In the genomic region with DNA sequence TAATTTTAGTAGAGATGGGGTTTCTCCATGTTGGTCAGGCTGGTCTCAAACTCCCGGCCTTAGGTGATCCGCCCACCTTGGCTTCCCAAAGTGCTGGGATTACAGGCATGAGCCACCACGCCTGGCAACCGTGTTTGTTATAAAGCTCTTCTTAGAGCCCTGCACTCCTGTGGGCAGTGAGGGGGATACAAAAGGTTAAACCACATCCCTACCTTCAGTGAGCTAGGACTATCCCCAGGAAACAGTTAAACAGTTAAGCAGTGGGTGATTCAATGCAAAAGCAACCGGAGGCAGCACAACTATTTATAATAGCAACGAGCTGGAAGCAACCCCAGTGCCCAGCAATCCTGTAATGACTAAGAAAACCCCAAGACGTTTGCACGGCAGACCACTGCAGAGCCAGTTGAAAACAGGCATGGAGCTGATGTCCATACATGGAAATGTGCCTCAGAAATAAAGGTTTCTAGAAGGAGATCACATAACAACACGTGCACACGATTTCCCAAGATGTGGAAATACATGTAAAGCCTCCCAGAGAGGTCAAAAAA, we compare ENCODE assay signal across 8 cellular contexts.
DNase-seq lines count a peak whose midpoint lies in the region; ATAC-seq and TF ChIP-seq lines count a peak whose summit lies in the region.

No MANE protein-coding gene starts in this region.

- H3K4me3 ChIP-seq in lower leg skin (ENCODE audit: low read depth, poor library complexity, severe bottlenecking), result no peak overlapping the region
- no peak overlapping the region for H3K4me3 ChIP-seq in esophagus squamous epithelium

- no peaks in the 10 kb centered on the region for H3K27me3 Mint-ChIP-seq in Calu3 (ENCODE audit: unreplicated experiment)
- H3K27me3 Mint-ChIP-seq in activated CD4-positive, alpha-beta memory T cell treated with anti-CD3 and anti-CD28 coated beads for 36 hours, result peaks cover 9% of the 10 kb centered on the region

- H3K27ac ChIP-seq in esophagus squamous epithelium, result peak overlapping the region in 1 of 4 donors; percentile 39

- no peaks in the 10 kb centered on the region for H3K27me3 ChIP-seq in esophagus squamous epithelium

- intact Hi-C loops in Calu3 (cut with micrococcal nuclease; ENCODE audit: unreplicated experiment), result no loop called here
- intact Hi-C loops in activated CD4-positive, alpha-beta memory T cell treated with anti-CD3 and anti-CD28 coated beads for 36 hours (cut with micrococcal nuclease), result loop anchor here (2.0 kb wide), 1 partner anchor 14 kb away; no protein-coding TSS in a partner anchor
- intact Hi-C loops in lower leg skin (cut with DNase I; ENCODE audit: low total_unique reads), result no loop called here
- intact Hi-C loops in esophagus squamous epithelium (cut with DNase I), result no loop called here

- no peak for TF ChIP-seq CTCF in Calu3 (IDR thresholded peaks at IDR 0.05; ENCODE audit: unreplicated experiment)
- TF ChIP-seq CTCF in lower leg skin (IDR thresholded peaks at IDR 0.05), result no peak
- no peak for TF ChIP-seq CTCF in esophagus squamous epithelium (IDR thresholded peaks at IDR 0.05)
- TF ChIP-seq CTCF in omental fat pad (IDR thresholded peaks at IDR 0.05), result no peak

- BruUV-seq in Calu3 (replicated peaks; lab: Mats Ljungman, UMichigan), result no TSS peak

- no peak overlapping the region for H3K4me3 Mint-ChIP-seq in Calu3 (ENCODE audit: low read depth, unreplicated experiment)
- no peak overlapping the region for H3K4me3 Mint-ChIP-seq in activated CD4-positive, alpha-beta memory T cell treated with anti-CD3 and anti-CD28 coated beads for 36 hours

- H3K27ac Mint-ChIP-seq in Calu3 (ENCODE audit: unreplicated experiment), result peak overlapping the region; percentile 77
- H3K27ac Mint-ChIP-seq in activated CD4-positive, alpha-beta memory T cell treated with anti-CD3 and anti-CD28 coated beads for 36 hours, result peak overlapping the region; percentile 56

- peak; percentile 83 for ATAC-seq in GM19463 (IDR thresholded peaks at IDR 0.05; ENCODE audit: unreplicated experiment)
- ATAC-seq in HG03442 (IDR thresholded peaks at IDR 0.05; ENCODE audit: unreplicated experiment), result peak; percentile 84
- ATAC-seq in omental fat pad (ENCODE audit: low FRiP score), result no peak

- DNase-seq in Calu3, result peak; percentile 49
- DNase-seq in activated CD4-positive, alpha-beta memory T cell treated with anti-CD3 and anti-CD28 coated beads for 36 hours, result peak; percentile 69
- peak; percentile 67 to 81 for DNase-seq in lower leg skin (ENCODE audit: low spot score in 2 of 2)
- no peak for DNase-seq in NCI-H2227 (lab: John Stamatoyannopoulos, UW; ENCODE audit: unreplicated experiment)
- DNase-seq in esophagus squamous epithelium (lab: John Stamatoyannopoulos, UW), result no peak
- no peak for DNase-seq in omental fat pad (ENCODE audit: low spot score)

- 26 to 40% methylated on average over 10 of the region's 10 CpGs for WGBS in lower leg skin, 2 donors
- WGBS in esophagus squamous epithelium, 2 donors, result 11 to 30% methylated on average over 6 to 10 of the region's 10 CpGs

- H3K9me3 Mint-ChIP-seq in Calu3 (ENCODE audit: low read depth, unreplicated experiment), result peaks cover 4% of the 10 kb centered on the region
- H3K9me3 Mint-ChIP-seq in activated CD4-positive, alpha-beta memory T cell treated with anti-CD3 and anti-CD28 coated beads for 36 hours, result no peaks in the 10 kb centered on the region

- H3K9me3 ChIP-seq in esophagus squamous epithelium, result no peaks in the 10 kb centered on the region

- peaks cover 9% of the 10 kb centered on the region for H3K4me1 Mint-ChIP-seq in Calu3 (ENCODE audit: low read depth, unreplicated experiment)
- peaks cover 17% of the 10 kb centered on the region for H3K4me1 Mint-ChIP-seq in activated CD4-positive, alpha-beta memory T cell treated with anti-CD3 and anti-CD28 coated beads for 36 hours (ENCODE audit: low read depth)

- POLR2A ChIA-PET in activated CD4-positive, alpha-beta memory T cell treated with anti-CD3 and anti-CD28 coated beads for 36 hours (lab: Charles Lee), result interaction anchor here (0.6 to 0.7 kb wide), 2 partner anchors 21 to 359 kb away, joined by 3 to 5 read pairs; no protein-coding TSS in a partner anchor

- CTCF ChIA-PET in Calu3 (lab: Charles Lee), result interaction anchor here (0.6 to 0.9 kb wide), 4 partner anchors 28 to 1145 kb away, joined by 3 to 6 read pairs (median 4); partner anchors contain the start of gene ZNF438
- CTCF ChIA-PET in activated CD4-positive, alpha-beta memory T cell treated with anti-CD3 and anti-CD28 coated beads for 36 hours (lab: Charles Lee), result interaction anchor here (0.8 to 0.9 kb wide), 2 partner anchors 14 to 65 kb away, joined by 3 to 4 read pairs; no protein-coding TSS in a partner anchor

- peaks cover 3% of the 10 kb centered on the region for H3K36me3 Mint-ChIP-seq in Calu3 (ENCODE audit: insufficient read depth, unreplicated experiment)
- H3K36me3 Mint-ChIP-seq in activated CD4-positive, alpha-beta memory T cell treated with anti-CD3 and anti-CD28 coated beads for 36 hours, result no peaks in the 10 kb centered on the region

- TF ChIP-seq POLR2A in lower leg skin (IDR thresholded peaks at IDR 0.05) (no peak), esophagus squamous epithelium (IDR thresholded peaks at IDR 0.05) (no peak)

- H3K36me3 ChIP-seq in esophagus squamous epithelium, result no peaks in the 10 kb centered on the region

- H3K4me1 ChIP-seq in esophagus squamous epithelium, result no peaks in the 10 kb centered on the region

Comparison
In these comparisons a context has a peak if more than half of its experiments do, and no peak if none do; other contexts are left out.
1. DNase-seq: peak in Calu3 (single experiment), activated CD4-positive, alpha-beta memory T cell treated with anti-CD3 and anti-CD28 coated beads for 36 hours (single experiment) and lower leg skin (2 of 2); none in NCI-H2227 (single experiment), esophagus squamous epithelium (single experiment) and omental fat pad (single experiment).